Comparison of ENCODE assay signal across 8 cellular contexts in the genomic region with DNA sequence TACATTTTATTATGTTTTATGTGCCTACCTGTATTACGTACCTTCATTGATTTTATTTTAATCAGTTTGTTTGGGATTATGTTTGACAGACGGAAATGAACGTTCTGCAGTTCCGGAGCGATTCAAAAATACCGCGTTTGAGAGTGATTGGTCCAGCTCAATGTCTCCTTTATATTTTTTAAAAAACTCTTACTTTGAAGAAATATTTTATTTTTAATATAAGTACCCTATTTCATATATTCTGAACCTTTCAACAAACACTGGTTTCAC.
DNase-seq lines count a peak whose midpoint lies in the region; ATAC-seq, FAIRE-seq and TF ChIP-seq lines count a peak whose summit lies in the region.

No MANE protein-coding gene starts in this region.

- TF ChIP-seq CTCF in nephron progenitor cell (IDR thresholded peaks at IDR 0.05), result no peak
- TF ChIP-seq CTCF in lower leg skin (IDR thresholded peaks at IDR 0.05), result no peak

- CTCF ChIA-PET in T-cell (lab: Charles Lee), result interaction anchor here (0.7 to 4.0 kb wide), 26 partner anchors 9 to 896 kb away, joined by 3 to 50 read pairs (median 7); a partner anchor contains a TSS

- H3K9me3 Mint-ChIP-seq in T-cell (no peaks in the 10 kb centered on the region), nephron progenitor cell (peaks cover 7% of the 10 kb centered on the region)

- FAIRE-seq in endometrium (lab: Jason Lieb, UNC), result peak; percentile 31

- intact Hi-C loops in lower leg skin (cut with DNase I; ENCODE audit: low total_unique reads), result no loop called here

- no peak overlapping the region for H3K4me3 ChIP-seq in lower leg skin (ENCODE audit: low read depth, poor library complexity, severe bottlenecking)

- H3K4me3 Mint-ChIP-seq in T-cell (peak overlapping the region; percentile 93 to 98 (median 93)), nephron progenitor cell (peak overlapping the region; percentile 96)

- POLR2A ChIA-PET in T-cell (lab: Charles Lee), result interaction anchor here (0.5 to 4.3 kb wide), 40 partner anchors 8 to 1642 kb away, joined by 3 to 115 read pairs (median 4); a partner anchor contains a TSS

- 0 to 1% methylated on average over 7 of the region's 7 CpGs for WGBS in lower leg skin, 2 donors

- H3K27ac Mint-ChIP-seq in T-cell (peak overlapping the region; percentile 88 to 93), nephron progenitor cell (peak overlapping the region; percentile 86)

- DNase-seq in activated T-cell treated with anti-CD3 and anti-CD28 coated beads, Interleukin-2, amount 50 U/mL, for 1 hour, result peak; percentile 33
- no peak for DNase-seq in activated T-cell treated with anti-CD3 and anti-CD28 coated beads, Interleukin-2, amount 50 U/mL, for 48 hours
- DNase-seq in T-cell (peak in 23 of 34 experiments; percentile 19 to 61 (median 43)), nephron progenitor cell (peak; percentile 32), lower leg skin (ENCODE audit: low spot score in 2 of 2) (no peak), NCI-H524 treated with DMSO at 0.1 percent for 48 hours (lab: John Stamatoyannopoulos, UW) (no peak)

- H3K4me1 Mint-ChIP-seq in T-cell, result peaks cover 29 to 50% (median 42%) of the 10 kb centered on the region in 3 donors
- H3K4me1 Mint-ChIP-seq in nephron progenitor cell, result peaks cover 37% of the 10 kb centered on the region

- H3K36me3 Mint-ChIP-seq in T-cell (no peaks in the 10 kb centered on the region), nephron progenitor cell (ENCODE audit: low read depth) (peaks cover 5% of the 10 kb centered on the region)

- peak in 1 of 4 experiments; percentile 16 for ATAC-seq in T-cell (replicated peaks in 1 of 4)
- ATAC-seq in GM21367 (IDR thresholded peaks at IDR 0.05; ENCODE audit: unreplicated experiment), result no peak

- H3K27me3 Mint-ChIP-seq in T-cell (no peaks in the 10 kb centered on the region), nephron progenitor cell (ENCODE audit: low read depth, poor library complexity) (no peaks in the 10 kb centered on the region)

- no peak for TF ChIP-seq POLR2A in lower leg skin (IDR thresholded peaks at IDR 0.05)

Comparison
In these comparisons a context has a peak if more than half of its experiments do, and no peak if none do; other contexts are left out.
1. DNase-seq: peak in activated T-cell treated with anti-CD3 and anti-CD28 coated beads, Interleukin-2, amount 50 U/mL, for 1 hour (single experiment), T-cell (23 of 34) and nephron progenitor cell (single experiment); none in activated T-cell treated with anti-CD3 and anti-CD28 coated beads, Interleukin-2, amount 50 U/mL, for 48 hours (0 of 2), lower leg skin (0 of 2) and NCI-H524 treated with DMSO at 0.1 percent for 48 hours (single experiment).